Comparison of ENCODE assay signal across 21 cellular contexts in genomic region chr17:75039238-75039637, GRCh38.
"Had no signal": no experiment of that assay in that cellular context is flagged by ENCODE, and none has a peak within 500 bp of the region (broad histone marks: within the 10 kb centered on the region; RNA-seq: fewer than 3 reads in every experiment).

No MANE protein-coding gene starts in this region.

- H3K9me3 ChIP-seq: adrenal gland, left lung, prostate gland, transverse colon, uterus had no signal

- H3K27ac ChIP-seq: adrenal gland, foreskin keratinocyte, left lung, prostate gland, transverse colon, uterus, VCaP had no signal

- H3K27ac Mint-ChIP-seq: activated CD4-positive, alpha-beta T cell treated with anti-CD3 and anti-CD28 coated beads, Interleukin-2, amount 10 ng/mL, durations not matched to agents 7 days and 5 days; activated CD8-positive, alpha-beta memory T cell treated with anti-CD3 and anti-CD28 coated beads, Interleukin-2, amount 10 ng/mL, durations not matched to agents 7 days and 5 days; activated CD8-positive, alpha-beta T cell treated with anti-CD3 and anti-CD28 coated beads for 36 hours; activated naive CD4-positive, alpha-beta T cell treated with anti-CD3 and anti-CD28 coated beads, Interleukin-2, amount 50 U/mL, for 72 hours; activated T-helper 1 cell treated with anti-CD3 and anti-CD28 coated beads, Interleukin-12 subunit alpha, Interleukin-12 subunit beta, Interleukin-2, Interleukin-4 antibody, amounts not matched to agents 30 ng/mL and 10 ng/mL and 1 ng/mL, durations not matched to agents 14 hours and 24 hours and 36 hours; natural killer cell; stimulated activated naive B cell treated with anti-CD40 and anti-IgM and Interleukin-4, amounts not matched to agents 10 μg/mL and 1 μg/mL and 100 μg/mL, for 72 hours had no signal

- H3K36me3 ChIP-seq: prostate gland, uterus had no signal

- H3K27me3 ChIP-seq: adrenal gland, foreskin keratinocyte, left lung, transverse colon, uterus had no signal

- H3K4me3 Mint-ChIP-seq: activated CD4-positive, alpha-beta T cell treated with anti-CD3 and anti-CD28 coated beads, Interleukin-2, amount 10 ng/mL, durations not matched to agents 7 days and 5 days; activated CD8-positive, alpha-beta memory T cell treated with anti-CD3 and anti-CD28 coated beads, Interleukin-2, amount 10 ng/mL, durations not matched to agents 7 days and 5 days; activated CD8-positive, alpha-beta T cell treated with anti-CD3 and anti-CD28 coated beads for 36 hours; activated T-helper 1 cell treated with anti-CD3 and anti-CD28 coated beads, Interleukin-12 subunit alpha, Interleukin-12 subunit beta, Interleukin-2, Interleukin-4 antibody, amounts not matched to agents 30 ng/mL and 10 ng/mL and 1 ng/mL, durations not matched to agents 14 hours and 24 hours and 36 hours; natural killer cell; stimulated activated naive B cell treated with anti-CD40 and anti-IgM and Interleukin-4, amounts not matched to agents 10 μg/mL and 1 μg/mL and 100 μg/mL, for 72 hours had no signal

- H3K27me3 Mint-ChIP-seq: activated CD8-positive, alpha-beta memory T cell treated with anti-CD3 and anti-CD28 coated beads, Interleukin-2, amount 10 ng/mL, durations not matched to agents 7 days and 5 days had no signal

- H3K4me3 ChIP-seq: adrenal gland, left lung, lung, prostate gland, transverse colon, uterus had no signal

- DNase-seq: activated CD4-positive, alpha-beta T cell treated with anti-CD3 and anti-CD28 coated beads, Interleukin-2, amount 10 ng/mL, durations not matched to agents 7 days and 5 days; activated CD4-positive, CD25-positive, alpha-beta regulatory T cell treated with anti-CD3 and anti-CD28 coated beads, Interleukin-2, amount 50 U/mL, for 72 hours; activated CD8-positive, alpha-beta memory T cell treated with anti-CD3 and anti-CD28 coated beads, Interleukin-2, amount 10 ng/mL, durations not matched to agents 7 days and 5 days; activated CD8-positive, alpha-beta T cell treated with anti-CD3 and anti-CD28 coated beads for 36 hours; adrenal gland; central memory CD4-positive, alpha-beta T cell; effector memory CD4-positive, alpha-beta T cell; foreskin keratinocyte; kidney; left lung; natural killer cell; stimulated activated CD4-positive, alpha-beta T cell treated with anti-CD3 and anti-CD28 coated beads, Interleukin-2, amount 100 ng/mL, for 48 hours; stimulated activated CD8-positive, alpha-beta memory T cell treated with anti-CD3 and anti-CD28 coated beads, Interleukin-4, amount 100 ng/mL, for 48 hours; stimulated activated naive B cell treated with anti-CD40 and anti-IgM and Interleukin-4, amounts not matched to agents 10 μg/mL and 1 μg/mL and 100 μg/mL, for 72 hours; transverse colon; uterus had no signal

- H3K4me1 ChIP-seq: foreskin keratinocyte, prostate gland, uterus had no signal

- ATAC-seq: activated CD8-positive, alpha-beta memory T cell treated with anti-CD3 and anti-CD28 coated beads, Interleukin-2, amount 10 ng/mL, durations not matched to agents 7 days and 5 days; activated CD8-positive, alpha-beta T cell treated with anti-CD3 and anti-CD28 coated beads for 36 hours; activated naive CD4-positive, alpha-beta T cell treated with anti-CD3 and anti-CD28 coated beads, Interleukin-2, amount 50 U/mL, for 72 hours; foreskin keratinocyte; left lung; natural killer cell; stimulated activated naive B cell treated with anti-CD40 and anti-IgM and Interleukin-4, amounts not matched to agents 10 μg/mL and 1 μg/mL and 100 μg/mL, for 72 hours had no signal
